ENCODE assay signal across 8 cellular contexts in the genomic region with DNA sequence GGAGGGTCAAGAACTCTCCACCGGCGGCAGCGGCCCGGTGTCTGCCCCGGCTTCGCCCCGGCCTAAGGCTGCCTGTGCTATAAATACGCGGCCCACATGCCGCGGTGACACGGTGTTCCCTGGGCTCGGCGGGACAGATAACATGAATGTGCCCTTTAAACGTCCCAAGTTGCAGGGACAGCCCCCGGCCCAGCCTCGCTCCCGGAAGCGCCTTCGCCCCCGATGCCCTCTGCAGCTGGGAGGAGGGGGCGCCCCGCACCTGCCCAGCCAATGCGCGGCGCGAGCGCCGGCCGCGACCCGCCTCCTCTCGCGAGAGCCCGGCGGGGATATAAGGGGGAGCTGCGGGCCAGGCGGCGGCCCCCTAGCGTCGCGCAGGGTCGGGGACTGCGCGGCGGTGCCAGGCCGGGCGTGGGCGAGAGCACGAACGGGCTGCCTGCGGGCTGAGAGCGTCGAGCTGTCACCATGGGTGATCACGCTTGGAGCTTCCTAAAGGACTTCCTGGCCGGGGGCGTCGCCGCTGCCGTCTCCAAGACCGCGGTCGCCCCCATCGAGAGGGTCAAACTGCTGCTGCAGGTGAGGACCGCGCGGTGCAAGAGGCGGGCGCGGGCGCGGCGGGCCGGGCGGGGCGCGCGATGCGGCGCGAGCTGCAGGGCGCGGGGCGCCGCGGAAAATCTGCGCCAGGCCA. TPM values are rescaled to one million over a fixed set of nuclear protein-coding genes. Genes with fewer than 3 reads are reported as not detected.
A peak's percentile ranks its signal among the peaks of the same experiment; 100 is the strongest.
DNase-seq lines count a peak whose midpoint lies in the region; ATAC-seq and TF ChIP-seq lines count a peak whose summit lies in the region.

SLC25A4 (plus strand) TSS at position 356 of the 685 bp plus-strand sequence; CDS start at position 463, 107 bp downstream.

- peaks cover 7% of the 10 kb centered on the region for H3K4me1 Mint-ChIP-seq in T-helper 17 cell

- H3K4me3 Mint-ChIP-seq in T-helper 17 cell = peak within 1 kb of the TSS; percentile 90

- CTCF ChIA-PET in HEK293 (lab: Yijun Ruan, JAX) = interaction anchor here (0.8 to 1.6 kb wide), 4 partner anchors 9 to 156 kb away, joined by 3 to 6 read pairs (median 5); no protein-coding TSS in a partner anchor

- intact Hi-C loops in vagina (cut with DNase I) = no loop called here

- DNase-seq in GM12865 (ENCODE audit: low read depth) (peak; percentile 93), NAMALWA (ENCODE audit: low spot score) (peak; percentile 91), T-helper 17 cell (peak; percentile 72 to 75 (median 74)), amygdala (lab: John Stamatoyannopoulos, UW) (peak; percentile 39 to 94 (median 82)), right atrium auricular region (ENCODE audit: low spot score) (peak; percentile 84), vagina (ENCODE audit: extremely low spot score in 2 of 2) (no peak)

- H3K9me3 ChIP-seq in HEK293 (ENCODE audit: control insufficient read depth, insufficient read depth, low read depth, low read length) = no peaks in the 10 kb centered on the region
- H3K9me3 ChIP-seq in T-helper 17 cell (ENCODE audit: control insufficient read depth, low read length, poor library complexity, severe bottlenecking) = no peaks in the 10 kb centered on the region
- no peaks in the 10 kb centered on the region for H3K9me3 ChIP-seq in right atrium auricular region
- H3K9me3 ChIP-seq in vagina = no peaks in the 10 kb centered on the region

- H3K9ac ChIP-seq in rectal smooth muscle tissue (ENCODE audit: low read length) = peak within 1 kb of the TSS; percentile 78

- TF ChIP-seq POLR2A in vagina (IDR thresholded peaks at IDR 0.05) = peak in 1 of 2 donors; percentile 86

- H3K36me3 ChIP-seq in HEK293 (ENCODE audit: control insufficient read depth in 2 of 2, insufficient read depth in 1 of 2, low read length in 2 of 2) = peaks cover 0 to 31% of the 10 kb centered on the region in 2 experiments; a peak in 2 of 3 replicates
- peaks cover 44% of the 10 kb centered on the region for H3K36me3 ChIP-seq in right atrium auricular region
- H3K36me3 ChIP-seq in rectal smooth muscle tissue (ENCODE audit: control insufficient read depth, insufficient read depth, low read length) = no peaks in the 10 kb centered on the region
- peaks cover 0 to 4% of the 10 kb centered on the region in 2 donors for H3K36me3 ChIP-seq in vagina

- TF ChIP-seq CTCF in GM12865 (IDR thresholded peaks at IDR 0.05; ENCODE audit: insufficient read depth, low read depth, low read length, missing control alignments) = peak; percentile 47
- peak; percentile 52 for TF ChIP-seq CTCF in HEK293 (tag by site-specific recombination; IDR thresholded peaks at IDR 0.05)
- TF ChIP-seq CTCF in right atrium auricular region (IDR thresholded peaks at IDR 0.05) = peak; percentile 31 to 52
- TF ChIP-seq CTCF in vagina (IDR thresholded peaks at IDR 0.05) = no peak

- no peaks in the 10 kb centered on the region for H3K4me1 ChIP-seq in HEK293 (ENCODE audit: control insufficient read depth, insufficient read depth, low read length)
- H3K4me1 ChIP-seq in right atrium auricular region = peaks cover 0 to 15% of the 10 kb centered on the region in 2 donors
- peaks cover 5% of the 10 kb centered on the region for H3K4me1 ChIP-seq in rectal smooth muscle tissue (ENCODE audit: control insufficient read depth, insufficient read depth, low read length)
- peaks cover 30% of the 10 kb centered on the region for H3K4me1 ChIP-seq in vagina

- no peaks in the 10 kb centered on the region for H3K36me3 Mint-ChIP-seq in T-helper 17 cell (ENCODE audit: low read depth)

- peak; percentile 96 for ATAC-seq in T-helper 17 cell

- H3K27ac ChIP-seq in HEK293 (ENCODE audit: extremely low read depth, low read depth, low read length) = peak within 1 kb of the TSS; percentile 20; the same call in 1 of the 2 replicates
- H3K27ac ChIP-seq in right atrium auricular region = peak within 1 kb of the TSS; percentile 90 to 92
- H3K27ac ChIP-seq in rectal smooth muscle tissue (ENCODE audit: low read depth, low read length) = peak within 1 kb of the TSS; percentile 97
- peak within 1 kb of the TSS; percentile 70 for H3K27ac ChIP-seq in vagina

- peak within 1 kb of the TSS; percentile 57 for H3K27ac Mint-ChIP-seq in T-helper 17 cell

- POLR2A ChIA-PET in HEK293 (lab: Yijun Ruan, JAX) = interaction anchor here (0.6 to 1.6 kb wide), 13 partner anchors 9 to 454 kb away, joined by 3 to 8 read pairs (median 3); partner anchors contain the start of genes ANKRD37, CENPU, LRP2BP and UFSP2

- H3K27me3 Mint-ChIP-seq in T-helper 17 cell = peaks cover 26% of the 10 kb centered on the region

- H3K27me3 ChIP-seq in right atrium auricular region = no peaks in the 10 kb centered on the region
- no peaks in the 10 kb centered on the region for H3K27me3 ChIP-seq in rectal smooth muscle tissue (ENCODE audit: control insufficient read depth, insufficient read depth, low read length)
- no peaks in the 10 kb centered on the region for H3K27me3 ChIP-seq in vagina

- H3K4me3 ChIP-seq in GM12865 (ENCODE audit: low read depth, low read length) (peak within 1 kb of the TSS; percentile 73), HEK293 (ENCODE audit: low read depth, low read length) (peak within 1 kb of the TSS; percentile 84), right atrium auricular region (peak within 1 kb of the TSS; percentile 66 to 70), rectal smooth muscle tissue (ENCODE audit: low read length) (peak within 1 kb of the TSS; percentile 82), vagina (peak within 1 kb of the TSS; percentile 51 to 52)

TF ChIP-seq in HEK293, 187 proteins besides CTCF, POLR2A, EP300 and RAD21 (continues in another document):
- TF ChIP-seq ZNF335 (tag by site-specific recombination; conservative IDR thresholded peaks at IDR 0.05) (peak; percentile 76), ZFP3 (tag by site-specific recombination; IDR thresholded peaks at IDR 0.05; ENCODE audit: low read depth) (no peak), ZNF501 (tag by site-specific recombination; IDR thresholded peaks at IDR 0.05) (0 out of 2 replicates have a peak, but pooled peaks have one; percentile 68), ZIC2 (tag by site-specific recombination; IDR thresholded peaks at IDR 0.05) (peak; percentile 47; the same call in 1 of the 2 replicates), ZBTB8A (tag by site-specific recombination; IDR thresholded peaks at IDR 0.05) (peak; percentile 93), ZNF792 (tag by site-specific recombination; IDR thresholded peaks at IDR 0.05) (no peak), SP7 (tag by site-specific recombination; IDR thresholded peaks at IDR 0.05) (peak; percentile 29; the same call in 1 of the 2 replicates), SP3 (tag by site-specific recombination; IDR thresholded peaks at IDR 0.05) (peak; percentile 56), ZFHX2 (tag by site-specific recombination; conservative IDR thresholded peaks at IDR 0.05) (peak; percentile 82), ZNF660 (tag by site-specific recombination; IDR thresholded peaks at IDR 0.05) (0 out of 2 replicates have a peak, but pooled peaks have one; percentile 54), GLIS2 (tag by site-specific recombination; IDR thresholded peaks at IDR 0.05) (peak; percentile 54; the same call in 1 of the 2 replicates), ZSCAN4 (tag by site-specific recombination; IDR thresholded peaks at IDR 0.05) (no peak), ZBTB20 (tag by site-specific recombination; IDR thresholded peaks at IDR 0.05) (peak; percentile 50; the same call in 1 of the 2 replicates), SCRT2 (tag by site-specific recombination; IDR thresholded peaks at IDR 0.05) (no peak), EGR2 (tag by site-specific recombination; IDR thresholded peaks at IDR 0.05; ENCODE audit: low read depth) (no peak), ZNF302 (tag by site-specific recombination; IDR thresholded peaks at IDR 0.05; ENCODE audit: low read depth) (no peak), GLIS1 (tag by site-specific recombination; IDR thresholded peaks at IDR 0.05) (peak; percentile 58), ZNF621 (tag by site-specific recombination; IDR thresholded peaks at IDR 0.05) (no peak), ZNF677 (tag by site-specific recombination; IDR thresholded peaks at IDR 0.05) (no peak), ZNF510 (tag by site-specific recombination; IDR thresholded peaks at IDR 0.05; ENCODE audit: insufficient replicate concordance) (no peak), ZBTB17 (tag by site-specific recombination; IDR thresholded peaks at IDR 0.05) (peak; percentile 46), ZNF629 (tag by site-specific recombination; IDR thresholded peaks at IDR 0.05) (no peak), ZSCAN18 (tag by site-specific recombination; IDR thresholded peaks at IDR 0.05) (no peak)

RNA-seq across cellular contexts. Expression of gene SLC25A4, which starts in this region (rescaled TPM):
- total RNA-seq in T-helper 17 cell = 1 to 10 TPM; 2.7 to 3.3 TPM
- 1,000 to 10,000 TPM in 1 of 2 donors, 100 to 1,000 TPM in 1; 918 to 1,103 TPM for total RNA-seq in right atrium auricular region
- 14.0 TPM for total RNA-seq in vagina

Comparison
In these comparisons a context has a peak if more than half of its experiments do, and no peak if none do; other contexts are left out.
1. RNA of gene SLC25A4 (total RNA-seq): 918 to 1,103 TPM in right atrium auricular region; 14.0 TPM in vagina (single experiment) and 2.7 to 3.3 TPM in T-helper 17 cell; every median in the first group is over 10 times any median in the second.
2. DNase-seq: peak in GM12865 (single experiment), NAMALWA (single experiment), T-helper 17 cell (3 of 3), amygdala (56 of 56) and right atrium auricular region (single experiment); none in vagina (0 of 2).
3. CTCF ChIP-seq: peak in GM12865 (single experiment), HEK293 (single experiment) and right atrium auricular region (2 of 2); none in vagina (0 of 3).
4. H3K27ac ChIP-seq: peak in every context shown above with its lines; median percentile 97 in rectal smooth muscle tissue; 91 in right atrium auricular region; 70 in vagina; 20 in HEK293.
5. Peak in every context shown above with its lines, with median percentiles within 50 percentile points of each other: H3K4me3 ChIP-seq.